In the genomic region with DNA sequence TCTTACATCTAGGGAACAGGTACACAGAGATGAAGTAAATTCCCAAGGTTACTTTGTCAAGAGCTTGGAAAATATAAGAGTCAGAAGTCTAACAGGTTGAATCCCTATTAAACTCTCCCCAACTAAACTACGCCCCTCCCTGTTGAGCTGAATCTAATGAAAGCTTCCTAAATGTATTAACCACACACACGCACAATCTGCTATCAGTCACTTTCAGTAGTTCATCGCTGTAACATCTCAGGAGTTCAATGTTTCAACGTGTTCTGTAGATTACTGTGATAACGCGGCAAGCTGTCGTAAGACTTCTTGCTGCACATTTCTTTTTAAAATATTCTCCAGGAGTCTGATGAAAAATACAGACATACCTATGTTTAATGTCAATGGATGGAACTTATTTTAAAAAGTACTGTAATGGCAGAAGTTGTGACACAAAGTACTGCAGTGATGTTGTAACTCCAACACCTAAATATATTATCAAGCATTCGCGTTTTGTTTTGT, we compare ENCODE assay signal across 8 cellular contexts. TPM values are rescaled to one million over a fixed set of nuclear protein-coding genes. Genes with fewer than 3 reads are reported as not detected.
DNase-seq lines count a peak whose midpoint lies in the region; ATAC-seq and TF ChIP-seq lines count a peak whose summit lies in the region.

No MANE protein-coding gene starts in this region.

- H3K36me3 ChIP-seq in BE2C, result peaks cover 37% of the 10 kb centered on the region
- H3K36me3 ChIP-seq in iPS-20b (ENCODE audit: insufficient read depth, low read depth, low read length), result peaks cover 29% of the 10 kb centered on the region

- peak; percentile 0 for ATAC-seq in HG03139 (IDR thresholded peaks at IDR 0.05; ENCODE audit: unreplicated experiment)
- ATAC-seq in HG02798 (IDR thresholded peaks at IDR 0.05; ENCODE audit: poor library complexity, unreplicated experiment), result no peak

- DNase-seq in BE2C, result no peak
- no peak for DNase-seq in substantia nigra (lab: John Stamatoyannopoulos, UW)
- DNase-seq in NCI-H1105 treated with DMSO at 0.1 percent for 48 hours (lab: John Stamatoyannopoulos, UW), result no peak
- no peak for DNase-seq in activated CD4-positive, alpha-beta T cell treated with anti-CD3 and anti-CD28 coated beads, Interleukin-2, amount 50 U/mL, for 4 hours

- peak overlapping the region; percentile 80 for H3K9ac ChIP-seq in iPS-20b (ENCODE audit: low read depth, low read length)

- no peaks in the 10 kb centered on the region for H3K9me3 ChIP-seq in BE2C
- H3K9me3 ChIP-seq in iPS-20b (ENCODE audit: insufficient read depth, low read depth, low read length), result no peaks in the 10 kb centered on the region

- H3K27me3 ChIP-seq in BE2C (no peaks in the 10 kb centered on the region), iPS-20b (ENCODE audit: insufficient read depth, low read length) (no peaks in the 10 kb centered on the region)

- H3K27ac ChIP-seq in iPS-20b (ENCODE audit: low read length), result no peak overlapping the region
- H3K27ac ChIP-seq in substantia nigra (ENCODE audit: low read depth, low read length, poor library complexity, severe bottlenecking), result peak overlapping the region; percentile 80

- H3K4me3 ChIP-seq in BE2C (ENCODE audit: low read depth, low read length) (peak overlapping the region; percentile 71), WI38 (ENCODE audit: low read depth, low read length) (peak overlapping the region; percentile 92), iPS-20b (ENCODE audit: low read length) (peak overlapping the region; percentile 60)

- TF ChIP-seq CTCF in BE2C (IDR thresholded peaks at IDR 0.05; ENCODE audit: low read depth, low read length) (no peak), WI38 (IDR thresholded peaks at IDR 0.05; ENCODE audit: low read depth, low read length) (no peak)

- no peaks in the 10 kb centered on the region for H3K4me1 ChIP-seq in BE2C
- peaks cover 10% of the 10 kb centered on the region; the same call in 1 of the 2 replicates for H3K4me1 ChIP-seq in iPS-20b (ENCODE audit: insufficient read depth, low read length)

RNA-seq across cellular contexts. Expression of gene SLC25A3, which starts 0.6 kb away (rescaled TPM):
- 852 TPM for polyA plus RNA-seq in BE2C (2012; ENCODE audit: insufficient read depth, insufficient read length, low read depth)

RNA-seq across cellular contexts. Expression of gene IKBIP, which starts 51.7 kb away (rescaled TPM):
- polyA plus RNA-seq in BE2C (2012; ENCODE audit: insufficient read depth, insufficient read length, low read depth), result 2.7 TPM

RNA-seq across cellular contexts. Expression of gene APAF1, which starts 52.2 kb away (rescaled TPM):
- 2.2 TPM for polyA plus RNA-seq in BE2C (2012; ENCODE audit: insufficient read depth, insufficient read length, low read depth)
